Comparison of ENCODE assay signal across 10 cellular contexts in genomic region chrX:91414710-91415109, GRCh38. TPM values are rescaled to one million over a fixed set of nuclear protein-coding genes. Genes with fewer than 3 reads are reported as not detected.
A peak's percentile ranks its signal among the peaks of the same experiment; 100 is the strongest.
DNase-seq lines count a peak whose midpoint lies in the region; ATAC-seq and TF ChIP-seq lines count a peak whose summit lies in the region.
"Had no signal": no experiment of that assay in that cellular context is flagged by ENCODE, and none has a peak within 500 bp of the region (broad histone marks: within the 10 kb centered on the region; RNA-seq: fewer than 3 reads in every experiment).

No MANE protein-coding gene starts in this region.

- no CpG with 5 or more reads among the region's 6 CpGs for WGBS in neuronal stem cell (ENCODE audit: extremely low coverage in 2 of 2, insufficient read length in 2 of 2, insufficient replicate concordance in 1 of 2), 2 donors

- H2BK120ac ChIP-seq in neuronal stem cell (ENCODE audit: low read depth, low read length), result no peak overlapping the region

- no peaks in the 10 kb centered on the region for H3K4me1 ChIP-seq in neuronal stem cell (ENCODE audit: control insufficient read depth in 2 of 2, insufficient read depth in 1 of 2, low read depth in 1 of 2, low read length in 2 of 2)
- H3K4me1 ChIP-seq: SJSA1 had no signal

- in situ Hi-C loops in G401 (cut with HindIII; ENCODE audit: low sequenced_read_pairs), result no loop called here

- no peak overlapping the region for H2AK5ac ChIP-seq in neuronal stem cell (ENCODE audit: low read depth, low read length)

- H3K27ac Mint-ChIP-seq in brain, result no peak overlapping the region

- H3K14ac ChIP-seq in neuronal stem cell (ENCODE audit: low read length), result no peak overlapping the region

- no peak overlapping the region for H2BK15ac ChIP-seq in neuronal stem cell (ENCODE audit: low read length)

- no peaks in the 10 kb centered on the region for H3K79me1 ChIP-seq in neuronal stem cell (ENCODE audit: low read depth, low read length)

- H3K4me3 Mint-ChIP-seq in brain, result no peak overlapping the region

- no peak overlapping the region for H3K4me2 ChIP-seq in neuronal stem cell (ENCODE audit: insufficient read depth, low read length, poor library complexity, severe bottlenecking)

- TF ChIP-seq CTCF in brain (conservative IDR thresholded peaks at IDR 0.05), result peak; percentile 51 to 58
- TF ChIP-seq CTCF in GM10266 (IDR thresholded peaks at IDR 0.05; ENCODE audit: control insufficient read depth, insufficient read depth, low read depth, missing control alignments), result no peak

- no peak overlapping the region for H3K4ac ChIP-seq in neuronal stem cell (ENCODE audit: low read length)

- no peak overlapping the region for H3K9ac ChIP-seq in neuronal stem cell (ENCODE audit: low read depth, low read length, poor library complexity)

- H3K9me3 Mint-ChIP-seq in brain, result peaks cover 5 to 20% (median 9%) of the 10 kb centered on the region in 5 experiments

- peak; percentile 59 for DNase-seq in DMS53 (lab: John Stamatoyannopoulos, UW)
- peak; percentile 16 for DNase-seq in HT-29 (ENCODE audit: low spot score)
- DNase-seq in medulla oblongata (ENCODE audit: extremely low spot score), result peak; percentile 3
- DNase-seq in G401 (ENCODE audit: low spot score), result no peak
- no peak for DNase-seq in neuronal stem cell (ENCODE audit: low spot score)
- DNase-seq in GM10266 (ENCODE audit: extremely low spot score), result no peak
- DNase-seq: NCI-H1092 treated with DMSO at 0.1 percent for 48 hours had no signal

- H3K27me3 Mint-ChIP-seq in brain, result peaks cover 3% of the 10 kb centered on the region

- no peaks in the 10 kb centered on the region for H3K9me3 ChIP-seq in neuronal stem cell (replicated peaks in 1 of 2; ENCODE audit: control insufficient read depth in 2 of 2, insufficient read depth in 1 of 2, low read depth in 1 of 2, low read length in 2 of 2)
- H3K9me3 ChIP-seq: SJSA1 had no signal

- no peak overlapping the region for H2AFZ ChIP-seq in neuronal stem cell (ENCODE audit: low read length)

- H3K36me3 ChIP-seq in neuronal stem cell (replicated peaks in 1 of 2; ENCODE audit: control insufficient read depth in 2 of 2, insufficient read depth in 2 of 2, low read length in 2 of 2), result no peaks in the 10 kb centered on the region
- H3K36me3 ChIP-seq: SJSA1 had no signal

- no peak overlapping the region for H3K4me3 ChIP-seq in neuronal stem cell (ENCODE audit: low read length in 2 of 2)
- H3K4me3 ChIP-seq: SJSA1 had no signal

- H4K91ac ChIP-seq in neuronal stem cell (ENCODE audit: low read depth, low read length, poor library complexity), result no peak overlapping the region

- H2BK12ac ChIP-seq in neuronal stem cell (ENCODE audit: low read length), result no peak overlapping the region

- no peaks in the 10 kb centered on the region for H3K4me1 Mint-ChIP-seq in brain

- no peak for ATAC-seq in HG02981 (IDR thresholded peaks at IDR 0.05; ENCODE audit: unreplicated experiment)

- no peak overlapping the region for H2BK5ac ChIP-seq in neuronal stem cell (ENCODE audit: low read length)

- no peaks in the 10 kb centered on the region for H3K27me3 ChIP-seq in neuronal stem cell (ENCODE audit: control insufficient read depth in 3 of 3, insufficient read depth in 3 of 3, low read depth in 1 of 3, low read length in 3 of 3)
- H3K27me3 ChIP-seq: SJSA1 had no signal

- no peak overlapping the region for H4K8ac ChIP-seq in neuronal stem cell (ENCODE audit: low read depth, low read length)

- H3K36me3 Mint-ChIP-seq in brain, result peaks cover 11% of the 10 kb centered on the region

- H3K27ac ChIP-seq in neuronal stem cell (replicated peaks; ENCODE audit: low read length), result no peak overlapping the region
- H3K27ac ChIP-seq: SJSA1 had no signal

- no peak overlapping the region for H3K18ac ChIP-seq in neuronal stem cell (ENCODE audit: low read length)

- H3K23ac ChIP-seq in neuronal stem cell (ENCODE audit: low read depth, low read length, poor library complexity), result no peak overlapping the region

RNA-seq across cellular contexts. Expression of gene PABPC5, which starts 19.9 kb away (rescaled TPM):
- total RNA-seq in HT-29 (2014; rRNA removed; shearing (Covaris generic)), result not detected in 2 replicates
- polyA plus RNA-seq in brain (ENCODE audit: insufficient read depth, low read depth, low replicate concordance), result 0.76 TPM
- total RNA-seq in G401 (2014; rRNA removed; shearing (Covaris generic)), result not detected in 2 replicates
- polyA plus RNA-seq in neuronal stem cell (2013, experiment 1 of 2), result 3.3 TPM
- 3.5 TPM for polyA plus RNA-seq in neuronal stem cell (2013, experiment 2 of 2)

Comparison
In these comparisons a context has a peak if more than half of its experiments do, and no peak if none do; other contexts are left out.
1. DNase-seq: peak in DMS53 (single experiment), HT-29 (single experiment) and medulla oblongata (single experiment); none in G401 (single experiment), neuronal stem cell (single experiment) and GM10266 (single experiment).